In genomic region chr2:30206461-30207430, GRCh38 we compare ENCODE assay signal across 26 cellular contexts. TPM values are rescaled to one million over a fixed set of nuclear protein-coding genes. Genes with fewer than 3 reads are reported as not detected.
DNase-seq lines count a peak whose midpoint lies in the region; ATAC-seq and TF ChIP-seq lines count a peak whose summit lies in the region.
"Had no signal": no experiment of that assay in that cellular context is flagged by ENCODE, and none has a peak within 500 bp of the region (broad histone marks: within the 10 kb centered on the region; RNA-seq: fewer than 3 reads in every experiment).

No MANE protein-coding gene starts in this region.

- H3K4me2 ChIP-seq in mammary epithelial cell (ENCODE audit: insufficient read depth, low read depth, low read length): no peak overlapping the region
- H3K4me2 ChIP-seq in OCI-LY3 (ENCODE audit: low read length): peak overlapping the region; percentile 22; the same call in 1 of the 2 replicates

- dilution Hi-C loops in mammary epithelial cell (cut with HindIII; ENCODE audit: low sequenced_read_pairs): no loop called here

- H2AFZ ChIP-seq in mammary epithelial cell (ENCODE audit: low read depth, low read length) (no peak overlapping the region), OCI-LY3 (ENCODE audit: low read depth, low read length) (no peak overlapping the region)

- BruUV-seq in MCF 10A (replicated peaks; lab: Mats Ljungman, UMichigan) (no TSS peak), mammary epithelial cell (replicated peaks; lab: Mats Ljungman, UMichigan) (no TSS peak)

- intact Hi-C loops in MCF 10A (cut with micrococcal nuclease) (loop anchor here (2.0 to 10.0 kb wide), 2 partner anchors 116 to 968 kb away; no protein-coding TSS in a partner anchor), mammary epithelial cell (cut with micrococcal nuclease) (loop anchor here (5.0 kb wide), 2 partner anchors 131 to 1231 kb away; no protein-coding TSS in a partner anchor), upper lobe of right lung (cut with DNase I) (loop anchor here (5.0 kb wide), 1 partner anchor 501 kb away; no protein-coding TSS in a partner anchor)

- H3K79me2 ChIP-seq in mammary epithelial cell (ENCODE audit: insufficient read depth, low read length): no peaks in the 10 kb centered on the region
- no peaks in the 10 kb centered on the region for H3K79me2 ChIP-seq in OCI-LY3 (ENCODE audit: low read length)

- H3K27ac ChIP-seq in mammary epithelial cell (ENCODE audit: insufficient read depth, low read depth, low read length) (no peak overlapping the region), OCI-LY3 (ENCODE audit: low read length) (no peak overlapping the region), upper lobe of right lung (no peak overlapping the region), RWPE1 (no peak overlapping the region)
- H3K27ac ChIP-seq: ascending aorta, Peyer's patch, thoracic aorta had no signal

- H3K4me3 ChIP-seq in mammary epithelial cell (replicated peaks in 1 of 3; ENCODE audit: insufficient read depth in 1 of 3, low read depth in 2 of 3, low read length in 3 of 3): no peak overlapping the region
- H3K4me3 ChIP-seq in OCI-LY3 (ENCODE audit: low read length): no peak overlapping the region
- H3K4me3 ChIP-seq in choroid plexus epithelial cell (ENCODE audit: low read depth, low read length): no peak overlapping the region
- H3K4me3 ChIP-seq in upper lobe of right lung: no peak overlapping the region
- H3K4me3 ChIP-seq: ascending aorta, HAP-1, Peyer's patch, thoracic aorta had no signal

- no peaks in the 10 kb centered on the region for H3K27me3 Mint-ChIP-seq in MCF 10A (ENCODE audit: insufficient read depth, unreplicated experiment)
- H3K27me3 Mint-ChIP-seq in activated naive CD8-positive, alpha-beta T cell treated with anti-CD3 and anti-CD28 coated beads, Interleukin-2, amount 50 U/mL, for 24 hours: no peaks in the 10 kb centered on the region
- H3K27me3 Mint-ChIP-seq: natural killer cell treated with Interleukin-12 subunit alpha and Interleukin-12 subunit beta and Interleukin-15 and Interleukin-18, amount 100 ng/mL, for 72 hours; stimulated activated naive B cell treated with anti-CD40 and anti-IgM and Interleukin-4, amounts not matched to agents 10 μg/mL and 1 μg/mL and 100 μg/mL, for 72 hours had no signal

- in situ Hi-C loops in mammary epithelial cell (cut with MboI; ENCODE audit: low sequenced_read_pairs in 2 of 2): loop anchor here in 1 of 2 donors (5.0 kb wide), 1 partner anchor 501 kb away; no protein-coding TSS in a partner anchor

- H3K36me3 ChIP-seq in mammary epithelial cell (ENCODE audit: insufficient read depth, low read length): no peaks in the 10 kb centered on the region
- H3K36me3 ChIP-seq in OCI-LY3 (replicated peaks; ENCODE audit: low read depth, low read length): no peaks in the 10 kb centered on the region
- H3K36me3 ChIP-seq in upper lobe of right lung: no peaks in the 10 kb centered on the region
- H3K36me3 ChIP-seq: ascending aorta, HAP-1, Peyer's patch, thoracic aorta had no signal

- H3K4me3 Mint-ChIP-seq in MCF 10A (ENCODE audit: unreplicated experiment): no peak overlapping the region
- H3K4me3 Mint-ChIP-seq in activated naive CD8-positive, alpha-beta T cell treated with anti-CD3 and anti-CD28 coated beads, Interleukin-2, amount 50 U/mL, for 24 hours: no peak overlapping the region
- H3K4me3 Mint-ChIP-seq: activated naive CD4-positive, alpha-beta T cell treated with anti-CD3 and anti-CD28 coated beads for 36 hours; activated T-cell treated with anti-CD3 and anti-CD28 coated beads, Interleukin-2, amount 50 U/mL, for 4 hours; CD8-positive, alpha-beta T cell; natural killer cell treated with Interleukin-12 subunit alpha and Interleukin-12 subunit beta and Interleukin-15 and Interleukin-18, amount 100 ng/mL, for 72 hours; stimulated activated naive B cell treated with anti-CD40 and anti-IgM and Interleukin-4, amounts not matched to agents 10 μg/mL and 1 μg/mL and 100 μg/mL, for 72 hours had no signal

- ATAC-seq in upper lobe of right lung: peak; percentile 77
- no peak for ATAC-seq in activated naive CD8-positive, alpha-beta T cell treated with anti-CD3 and anti-CD28 coated beads, Interleukin-2, amount 50 U/mL, for 24 hours
- ATAC-seq: activated T-cell treated with anti-CD3 and anti-CD28 coated beads, Interleukin-2, amount 50 U/mL, for 4 hours; CD8-positive, alpha-beta T cell; natural killer cell treated with Interleukin-12 subunit alpha and Interleukin-12 subunit beta and Interleukin-15 and Interleukin-18, amount 100 ng/mL, for 72 hours had no signal

- no peaks in the 10 kb centered on the region for H3K4me1 ChIP-seq in mammary epithelial cell (ENCODE audit: insufficient read depth, low read length)
- peaks cover 15% of the 10 kb centered on the region for H3K4me1 ChIP-seq in OCI-LY3 (ENCODE audit: low read length)
- peaks cover 4% of the 10 kb centered on the region for H3K4me1 ChIP-seq in upper lobe of right lung
- H3K4me1 ChIP-seq: ascending aorta, HAP-1, Peyer's patch had no signal

- no peaks in the 10 kb centered on the region for H3K36me3 Mint-ChIP-seq in MCF 10A (ENCODE audit: insufficient read depth, unreplicated experiment)
- no peaks in the 10 kb centered on the region for H3K36me3 Mint-ChIP-seq in activated naive CD8-positive, alpha-beta T cell treated with anti-CD3 and anti-CD28 coated beads, Interleukin-2, amount 50 U/mL, for 24 hours (ENCODE audit: low read depth)
- H3K36me3 Mint-ChIP-seq: CD8-positive, alpha-beta T cell; natural killer cell treated with Interleukin-12 subunit alpha and Interleukin-12 subunit beta and Interleukin-15 and Interleukin-18, amount 100 ng/mL, for 72 hours; stimulated activated naive B cell treated with anti-CD40 and anti-IgM and Interleukin-4, amounts not matched to agents 10 μg/mL and 1 μg/mL and 100 μg/mL, for 72 hours had no signal

- WGBS in mammary epithelial cell (ENCODE audit: low coverage, missing lambda C conversion rate): 88% methylated on average over 8 of the region's 9 CpGs

- H3K9me3 Mint-ChIP-seq in MCF 10A (ENCODE audit: unreplicated experiment): no peaks in the 10 kb centered on the region
- no peaks in the 10 kb centered on the region for H3K9me3 Mint-ChIP-seq in activated naive CD8-positive, alpha-beta T cell treated with anti-CD3 and anti-CD28 coated beads, Interleukin-2, amount 50 U/mL, for 24 hours
- H3K9me3 Mint-ChIP-seq: activated naive CD4-positive, alpha-beta T cell treated with anti-CD3 and anti-CD28 coated beads for 36 hours; activated T-cell treated with anti-CD3 and anti-CD28 coated beads, Interleukin-2, amount 50 U/mL, for 4 hours; CD8-positive, alpha-beta T cell; natural killer cell treated with Interleukin-12 subunit alpha and Interleukin-12 subunit beta and Interleukin-15 and Interleukin-18, amount 100 ng/mL, for 72 hours; stimulated activated naive B cell treated with anti-CD40 and anti-IgM and Interleukin-4, amounts not matched to agents 10 μg/mL and 1 μg/mL and 100 μg/mL, for 72 hours had no signal

- H4K20me1 ChIP-seq in mammary epithelial cell (ENCODE audit: insufficient read depth, low read length) (no peaks in the 10 kb centered on the region), OCI-LY3 (ENCODE audit: insufficient read depth, low read length) (no peaks in the 10 kb centered on the region)

- no peak overlapping the region for H3K27ac Mint-ChIP-seq in MCF 10A (ENCODE audit: low read depth, unreplicated experiment)
- no peak overlapping the region for H3K27ac Mint-ChIP-seq in activated naive CD8-positive, alpha-beta T cell treated with anti-CD3 and anti-CD28 coated beads, Interleukin-2, amount 50 U/mL, for 24 hours
- H3K27ac Mint-ChIP-seq: activated naive CD4-positive, alpha-beta T cell treated with anti-CD3 and anti-CD28 coated beads for 36 hours; CD8-positive, alpha-beta T cell; stimulated activated naive B cell treated with anti-CD40 and anti-IgM and Interleukin-4, amounts not matched to agents 10 μg/mL and 1 μg/mL and 100 μg/mL, for 72 hours had no signal

- peaks cover 6% of the 10 kb centered on the region for H3K4me1 Mint-ChIP-seq in MCF 10A (ENCODE audit: insufficient read depth, unreplicated experiment)
- peaks cover 16% of the 10 kb centered on the region for H3K4me1 Mint-ChIP-seq in activated naive CD8-positive, alpha-beta T cell treated with anti-CD3 and anti-CD28 coated beads, Interleukin-2, amount 50 U/mL, for 24 hours

- H3K27me3 ChIP-seq in mammary epithelial cell (ENCODE audit: insufficient read depth, low read length): peaks cover 9% of the 10 kb centered on the region
- H3K27me3 ChIP-seq in OCI-LY3 (ENCODE audit: low read depth, low read length): peaks cover 47% of the 10 kb centered on the region
- no peaks in the 10 kb centered on the region for H3K27me3 ChIP-seq in upper lobe of right lung
- H3K27me3 ChIP-seq: ascending aorta, Peyer's patch had no signal

- no peaks in the 10 kb centered on the region for H3K9me3 ChIP-seq in mammary epithelial cell (replicated peaks; ENCODE audit: insufficient read depth, low read length)
- H3K9me3 ChIP-seq in OCI-LY3 (ENCODE audit: insufficient read depth, low read length): no peaks in the 10 kb centered on the region
- H3K9me3 ChIP-seq in upper lobe of right lung: no peaks in the 10 kb centered on the region
- H3K9me3 ChIP-seq: ascending aorta, HAP-1, Peyer's patch, thoracic aorta had no signal

- DNase-seq in MCF 10A (ENCODE audit: unreplicated experiment) (peak; percentile 47), mammary epithelial cell (no peak), choroid plexus epithelial cell (ENCODE audit: low read depth) (peak; percentile 12), upper lobe of right lung (no peak), RWPE1 (ENCODE audit: low spot score) (no peak), nucleus accumbens (lab: John Stamatoyannopoulos, UW) (no peak)
- no peak for DNase-seq in activated naive CD8-positive, alpha-beta T cell treated with anti-CD3 and anti-CD28 coated beads, Interleukin-2, amount 50 U/mL, for 24 hours
- DNase-seq: activated CD4-positive, CD25-positive, alpha-beta regulatory T cell treated with anti-CD3 and anti-CD28 coated beads, Interleukin-2, amount 50 U/mL, for 72 hours; activated CD8-positive, alpha-beta memory T cell treated with anti-CD3 and anti-CD28 coated beads for 24 hours; activated naive CD4-positive, alpha-beta T cell treated with anti-CD3 and anti-CD28 coated beads for 36 hours; activated T-cell treated with anti-CD3 and anti-CD28 coated beads, Interleukin-2, amount 50 U/mL, for 4 hours; CD8-positive, alpha-beta T cell; central memory CD4-positive, alpha-beta T cell; erythroblast; kidney glomerular epithelial cell; NCI-H1105 treated with DMSO at 0.1 percent for 48 hours; NCI-H2171; Peyer's patch; stimulated activated CD4-positive, alpha-beta T cell treated with anti-CD3 and anti-CD28 coated beads, Interleukin-2, amount 100 ng/mL, for 24 hours; stimulated activated naive B cell treated with anti-CD40 and anti-IgM and Interleukin-4, amounts not matched to agents 10 μg/mL and 1 μg/mL and 100 μg/mL, for 72 hours; T-helper 9 cell had no signal

- no peak overlapping the region for H3K9ac ChIP-seq in mammary epithelial cell (ENCODE audit: insufficient read depth, low read length)
- no peak overlapping the region for H3K9ac ChIP-seq in OCI-LY3 (ENCODE audit: low read length)

- TF ChIP-seq CTCF in MCF 10A (IDR thresholded peaks at IDR 0.05; ENCODE audit: unreplicated experiment): no peak
- TF ChIP-seq CTCF in mammary epithelial cell (conservative IDR thresholded peaks at IDR 0.05 in 1 of 2, IDR thresholded peaks at IDR 0.05 in 1 of 2; ENCODE audit: extremely low read depth in 1 of 2, insufficient read depth in 1 of 2, low read depth in 1 of 2, low read length in 2 of 2): no peak
- TF ChIP-seq CTCF in OCI-LY3 (IDR thresholded peaks at IDR 0.05; ENCODE audit: low read depth, low read length): no peak
- no peak for TF ChIP-seq CTCF in choroid plexus epithelial cell (conservative IDR thresholded peaks at IDR 0.05; ENCODE audit: low read depth, low read length)
- TF ChIP-seq CTCF in upper lobe of right lung (IDR thresholded peaks at IDR 0.05): no peak
- TF ChIP-seq CTCF in RWPE1 (conservative IDR thresholded peaks at IDR 0.05; ENCODE audit: low read depth): no peak

- CTCF ChIA-PET in MCF 10A (lab: Yijun Ruan, JAX): interaction anchor here (0.6 to 12.8 kb wide), 19 partner anchors 12 to 1867 kb away, joined by 3 to 471 read pairs (median 6); no protein-coding TSS in a partner anchor
- CTCF ChIA-PET in mammary epithelial cell (lab: Charles Lee; ENCODE audit: low non-redundant PET): no interaction called here
- CTCF ChIA-PET in RWPE1 (lab: Yijun Ruan, JAX): interaction anchor here (2.5 to 3.3 kb wide), 2 partner anchors 500 to 505 kb away, joined by 13 to 24 read pairs; no protein-coding TSS in a partner anchor

- POLR2A ChIA-PET in MCF 10A (lab: Yijun Ruan, JAX) (interaction anchor here (1.9 to 3.0 kb wide), 2 partner anchors 41 to 505 kb away, joined by 8 to 36 read pairs; no protein-coding TSS in a partner anchor), RWPE1 (lab: Yijun Ruan, JAX; ENCODE audit: low non-redundant PET) (no interaction called here)

RNA-seq across cellular contexts. Expression of gene LBH, which starts 24.6 kb away (rescaled TPM):
- total RNA-seq in MCF 10A (2022): 1.1 and 1.7 TPM in 2 replicates
- total RNA-seq in mammary epithelial cell: 10 to 100 TPM in 1 of 2 donors, 1 to 10 TPM in 1; 1.2 to 56.5 TPM
- polyA plus RNA-seq in mammary epithelial cell: 2.4 TPM
- polyA minus RNA-seq in mammary epithelial cell: 6.3 TPM
- 272 TPM for total RNA-seq in upper lobe of right lung

RNA-seq across cellular contexts. Expression of gene YPEL5, which starts 59.9 kb away (rescaled TPM):
- total RNA-seq in MCF 10A (2022) (62.5 and 80.6 TPM in 2 replicates), mammary epithelial cell (100 to 1,000 TPM in 1 of 2 donors, 10 to 100 TPM in 1; 62.9 to 109 TPM), upper lobe of right lung (101 TPM)
- 30.4 TPM for polyA plus RNA-seq in mammary epithelial cell
- polyA minus RNA-seq in mammary epithelial cell: 35.3 TPM

Comparison
In these comparisons a context has a peak if more than half of its experiments do, and no peak if none do; other contexts are left out.
1. DNase-seq: peak in MCF 10A (single experiment) and choroid plexus epithelial cell (single experiment); none in mammary epithelial cell (single experiment), upper lobe of right lung (single experiment), activated naive CD8-positive, alpha-beta T cell treated with anti-CD3 and anti-CD28 coated beads, Interleukin-2, amount 50 U/mL, for 24 hours (single experiment), RWPE1 (single experiment) and nucleus accumbens (0 of 56).